11 cellular contexts compared by ENCODE assay signal in the genomic region with DNA sequence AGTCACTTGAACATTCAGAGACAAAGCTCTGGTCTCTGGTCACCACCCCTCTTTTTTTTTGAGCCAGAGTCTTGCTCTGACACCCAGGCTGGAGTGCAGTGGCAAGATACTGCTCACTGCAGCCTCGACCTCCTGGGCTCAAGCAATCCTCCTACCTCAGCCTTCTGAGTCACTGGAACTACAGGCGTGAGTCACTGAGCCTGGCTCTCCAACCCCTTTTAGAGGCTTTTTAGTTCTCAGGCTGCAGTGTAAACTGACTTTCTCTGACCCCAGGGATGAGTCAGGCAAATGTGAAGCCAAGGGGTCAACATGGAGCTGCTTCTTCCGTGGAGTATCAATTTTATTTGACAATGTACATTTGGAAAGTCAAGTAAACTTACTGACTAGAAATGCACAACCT.
DNase-seq lines count a peak whose midpoint lies in the region; ATAC-seq, FAIRE-seq and TF ChIP-seq lines count a peak whose summit lies in the region.
"Had no signal": no experiment of that assay in that cellular context is flagged by ENCODE, and none has a peak within 500 bp of the region (broad histone marks: within the 10 kb centered on the region; RNA-seq: fewer than 3 reads in every experiment).

No MANE protein-coding gene starts in this region.

- H3K27me3 Mint-ChIP-seq in astrocyte (ENCODE audit: low read depth, unreplicated experiment), result peaks cover 7% of the 10 kb centered on the region

- no peak overlapping the region for H3K14ac ChIP-seq in mesenchymal stem cell (ENCODE audit: low read length in 2 of 2)

- H4K91ac ChIP-seq in mesenchymal stem cell (ENCODE audit: low read length), result no peak overlapping the region

- no peaks in the 10 kb centered on the region for H3K36me3 Mint-ChIP-seq in astrocyte (ENCODE audit: low read depth, unreplicated experiment)

- H3K23ac ChIP-seq in mesenchymal stem cell (ENCODE audit: low read length in 2 of 2), result no peak overlapping the region

- no peak overlapping the region for H2BK12ac ChIP-seq in mesenchymal stem cell (ENCODE audit: low read length in 2 of 2)

- no peak overlapping the region for H3K4ac ChIP-seq in mesenchymal stem cell (ENCODE audit: low read depth in 1 of 2, low read length in 2 of 2)

- H3K27ac Mint-ChIP-seq in astrocyte (ENCODE audit: unreplicated experiment), result no peak overlapping the region
- H3K27ac Mint-ChIP-seq: stimulated activated naive CD8-positive, alpha-beta T cell treated with anti-CD3 and anti-CD28 coated beads, Interleukin-15, Interleukin-2, amounts not matched to agents 100 ng/mL and 50 ng/mL, for 24 hours had no signal

- peak overlapping the region; percentile 71 for H2AK5ac ChIP-seq in mesenchymal stem cell (ENCODE audit: low read length, severe bottlenecking)

- H3K79me1 ChIP-seq in mesenchymal stem cell (replicated peaks; ENCODE audit: low read length, poor library complexity, severe bottlenecking), result no peaks in the 10 kb centered on the region

- no peak for FAIRE-seq in astrocyte (lab: Jason Lieb, UNC)

- H3K9me3 Mint-ChIP-seq in astrocyte (ENCODE audit: unreplicated experiment), result no peaks in the 10 kb centered on the region
- H3K9me3 Mint-ChIP-seq: stimulated activated naive CD8-positive, alpha-beta T cell treated with anti-CD3 and anti-CD28 coated beads, Interleukin-15, Interleukin-2, amounts not matched to agents 100 ng/mL and 50 ng/mL, for 24 hours had no signal

- ATAC-seq in GM21576 (IDR thresholded peaks at IDR 0.05; ENCODE audit: unreplicated experiment) (no peak), GM18861 (IDR thresholded peaks at IDR 0.05; ENCODE audit: unreplicated experiment) (no peak)

- H3K36me3 ChIP-seq in astrocyte (ENCODE audit: insufficient read depth, low read length) (no peaks in the 10 kb centered on the region), mesenchymal stem cell (ENCODE audit: control insufficient read depth in 1 of 2, insufficient read depth in 2 of 2, low read depth in 1 of 2, low read length in 2 of 2) (no peaks in the 10 kb centered on the region)
- H3K36me3 ChIP-seq: heart left ventricle had no signal

- H3K9ac ChIP-seq in astrocyte (ENCODE audit: low read length) (peak overlapping the region; percentile 52), mesenchymal stem cell (ENCODE audit: low read length) (peak overlapping the region; percentile 51)

- H2AFZ ChIP-seq in astrocyte (ENCODE audit: low read depth, low read length) (no peak overlapping the region), mesenchymal stem cell (ENCODE audit: low read depth, low read length) (no peak overlapping the region)

- H3K9me3 ChIP-seq in astrocyte (ENCODE audit: insufficient read depth, low read depth, low read length), result no peaks in the 10 kb centered on the region
- peaks cover under 1% of the 10 kb centered on the region for H3K9me3 ChIP-seq in mesenchymal stem cell (ENCODE audit: control insufficient read depth, low read length)
- H3K9me3 ChIP-seq: heart left ventricle had no signal

- 0% methylated on average over 2 of the region's 3 CpGs for WGBS in mesenchymal stem cell

- no peaks in the 10 kb centered on the region for H3K79me2 ChIP-seq in astrocyte (ENCODE audit: insufficient read depth, low read length)

- H3K4me2 ChIP-seq in astrocyte (ENCODE audit: low read length) (peak overlapping the region; percentile 64), mesenchymal stem cell (ENCODE audit: low read length, poor library complexity, severe bottlenecking) (no peak overlapping the region)

- H3K4me1 Mint-ChIP-seq in astrocyte (ENCODE audit: low read depth, unreplicated experiment), result peaks cover 18% of the 10 kb centered on the region

- no peaks in the 10 kb centered on the region for H4K20me1 ChIP-seq in astrocyte (ENCODE audit: insufficient read depth, low read length)

- TF ChIP-seq CTCF in astrocyte (IDR thresholded peaks at IDR 0.05; ENCODE audit: insufficient read depth, low read depth, low read length), result no peak

- H3K4me3 Mint-ChIP-seq in astrocyte (ENCODE audit: unreplicated experiment), result no peak overlapping the region
- H3K4me3 Mint-ChIP-seq: stimulated activated naive CD8-positive, alpha-beta T cell treated with anti-CD3 and anti-CD28 coated beads, Interleukin-15, Interleukin-2, amounts not matched to agents 100 ng/mL and 50 ng/mL, for 24 hours had no signal

- no peak overlapping the region for H2BK5ac ChIP-seq in mesenchymal stem cell (ENCODE audit: low read depth, low read length, poor library complexity, severe bottlenecking)

- H3K27me3 ChIP-seq in astrocyte (ENCODE audit: insufficient read depth, low read length) (peaks cover 5% of the 10 kb centered on the region), mesenchymal stem cell (ENCODE audit: control insufficient read depth in 1 of 2, insufficient read depth in 1 of 2, low read length in 2 of 2) (peaks cover 5 to 8% of the 10 kb centered on the region in 2 experiments)
- H3K27me3 ChIP-seq: heart left ventricle had no signal

- no peak overlapping the region for H4K8ac ChIP-seq in mesenchymal stem cell (ENCODE audit: low read length)

- H3K4me3 ChIP-seq in astrocyte (ENCODE audit: insufficient read depth, low read depth, low read length) (no peak overlapping the region), mesenchymal stem cell (ENCODE audit: insufficient read depth in 1 of 2, low read depth in 1 of 2, low read length in 2 of 2) (no peak overlapping the region)
- H3K4me3 ChIP-seq: heart left ventricle had no signal

- H2BK15ac ChIP-seq in mesenchymal stem cell (ENCODE audit: low read depth, poor library complexity, severe bottlenecking), result no peak overlapping the region

- H3K27ac ChIP-seq in astrocyte (ENCODE audit: low read depth, low read length), result peak overlapping the region; percentile 61
- H3K27ac ChIP-seq in mesenchymal stem cell (ENCODE audit: low read length, poor library complexity, severe bottlenecking), result no peak overlapping the region

- peaks cover 32% of the 10 kb centered on the region for H3K4me1 ChIP-seq in astrocyte (ENCODE audit: insufficient read depth, low read length)
- H3K4me1 ChIP-seq in mesenchymal stem cell (ENCODE audit: control insufficient read depth, insufficient read depth, low read depth, low read length), result peaks cover 21% of the 10 kb centered on the region

- H2BK120ac ChIP-seq in mesenchymal stem cell (ENCODE audit: low read depth, low read length), result no peak overlapping the region

- H3K18ac ChIP-seq in mesenchymal stem cell (ENCODE audit: low read depth in 1 of 2, low read length in 2 of 2), result peak overlapping the region; percentile 46 to 71

- DNase-seq in AG08396 (ENCODE audit: low spot score) (peak; percentile 67), HPDE6-E6E7 (ENCODE audit: extremely low spot score) (peak; percentile 53), astrocyte (ENCODE audit: low read depth) (peak; percentile 83), mesenchymal stem cell (peak; percentile 95), NCI-H1105 (lab: John Stamatoyannopoulos, UW) (no peak), NAMALWA (ENCODE audit: low spot score) (no peak)
- DNase-seq: heart left ventricle, NCI-H526 treated with DMSO at 0.1 percent for 48 hours had no signal

Comparison
In these comparisons a context has a peak if more than half of its experiments do, and no peak if none do; other contexts are left out.
1. DNase-seq: peak in AG08396 (single experiment), HPDE6-E6E7 (single experiment), astrocyte (single experiment) and mesenchymal stem cell (single experiment); none in NCI-H1105 (single experiment) and NAMALWA (single experiment).